In genomic region chr4:184310171-184310567, GRCh38 we compare ENCODE assay signal across 8 cellular contexts.
A peak's percentile ranks its signal among the peaks of the same experiment; 100 is the strongest.
DNase-seq lines count a peak whose midpoint lies in the region; ATAC-seq and TF ChIP-seq lines count a peak whose summit lies in the region.

No MANE protein-coding gene starts in this region.

- WGBS in heart left ventricle, 4 donors, result 59 to 81% (median 64%) methylated on average over 8 to 10 of the region's 10 CpGs
- WGBS in testis, 2 donors, result 88 to 89% methylated on average over 9 to 10 of the region's 10 CpGs

- H3K36me3 ChIP-seq in H7 (replicated peaks; ENCODE audit: control insufficient read depth, insufficient read depth, low read length), result no peaks in the 10 kb centered on the region
- H3K36me3 ChIP-seq in heart left ventricle, result no peaks in the 10 kb centered on the region
- H3K36me3 ChIP-seq in testis (ENCODE audit: low read depth, missing control alignments), result no peaks in the 10 kb centered on the region

- no peak overlapping the region for H3K27ac ChIP-seq in heart left ventricle
- no peak overlapping the region for H3K27ac ChIP-seq in testis

- no peak for TF ChIP-seq POLR2A in heart left ventricle (IDR thresholded peaks at IDR 0.05)
- TF ChIP-seq POLR2A in testis (IDR thresholded peaks at IDR 0.05), result no peak

- H3K4me3 ChIP-seq in AG10803 (ENCODE audit: low read length) (no peak overlapping the region), H7 (ENCODE audit: insufficient read depth, low read depth, low read length) (no peak overlapping the region), heart left ventricle (no peak overlapping the region), testis (no peak overlapping the region)

- peak; percentile 28 for TF ChIP-seq CTCF in AG10803 (conservative IDR thresholded peaks at IDR 0.05; ENCODE audit: low read length)
- peak in 4 of 12 donors; percentile 11 to 25 (median 19) for TF ChIP-seq CTCF in heart left ventricle (IDR thresholded peaks at IDR 0.05)
- no peak for TF ChIP-seq CTCF in testis (IDR thresholded peaks at IDR 0.05)

- DNase-seq in AG10803 (ENCODE audit: low read depth) (no peak), H7 (peak; percentile 75), heart left ventricle (peak in 2 of 5 donors; percentile 33 to 63), testis (peak; percentile 30), cerebellar cortex (ENCODE audit: low spot score) (no peak), mucosa of gallbladder (ENCODE audit: low spot score) (no peak), epidermal melanocyte (ENCODE audit: insufficient read length, low spot score) (no peak)
- DNase-seq in activated CD4-positive, alpha-beta T cell treated with anti-CD3 and anti-CD28 coated beads for 48 hours, result peak; percentile 57

- ATAC-seq in heart left ventricle, result peak in 3 of 4 donors; percentile 63 to 71 (median 68)

- H3K27me3 ChIP-seq in H7 (ENCODE audit: control insufficient read depth, insufficient read depth, low read length) (no peaks in the 10 kb centered on the region), heart left ventricle (no peaks in the 10 kb centered on the region), testis (no peaks in the 10 kb centered on the region)

- H3K9me3 ChIP-seq in heart left ventricle (no peaks in the 10 kb centered on the region), testis (no peaks in the 10 kb centered on the region)

- intact Hi-C loops in heart left ventricle (cut with DNase I) (loop anchor here in 1 of 10 donors (1.0 kb wide), 1 partner anchor 228 kb away; no protein-coding TSS in a partner anchor), testis (cut with DNase I; ENCODE audit: low total_unique reads) (no loop called here)

- peaks cover 0 to 26% (median 2%) of the 10 kb centered on the region in 12 donors for H3K4me1 ChIP-seq in heart left ventricle
- H3K4me1 ChIP-seq in testis, result no peaks in the 10 kb centered on the region

Comparison
In these comparisons a context has a peak if more than half of its experiments do, and no peak if none do; other contexts are left out.
1. DNase-seq: peak in H7 (single experiment), activated CD4-positive, alpha-beta T cell treated with anti-CD3 and anti-CD28 coated beads for 48 hours (single experiment) and testis (single experiment); none in AG10803 (single experiment), cerebellar cortex (single experiment), mucosa of gallbladder (single experiment) and epidermal melanocyte (single experiment).